8 cellular contexts compared by ENCODE assay signal in the genomic region with DNA sequence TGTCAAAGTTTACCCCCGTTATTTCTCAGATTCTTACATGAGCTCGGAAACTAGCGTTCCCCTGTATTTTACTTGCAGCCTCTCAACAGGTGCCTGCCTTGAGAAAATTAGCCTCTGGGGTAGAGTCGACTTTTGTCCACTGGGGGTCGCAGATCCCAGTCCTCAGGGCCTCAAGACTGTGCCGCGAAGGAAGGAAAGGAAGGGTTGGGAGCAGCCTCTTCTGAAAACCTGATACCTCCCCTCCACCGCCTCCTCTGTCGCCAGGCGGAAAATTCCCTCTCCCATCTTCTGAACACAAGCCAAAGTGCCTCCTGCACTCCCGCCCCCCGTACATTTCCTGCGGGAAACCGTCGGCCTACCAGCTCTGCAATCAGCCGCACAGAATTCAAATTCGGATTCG. TPM values are rescaled to one million over a fixed set of nuclear protein-coding genes. Genes with fewer than 3 reads are reported as not detected.
DNase-seq lines count a peak whose midpoint lies in the region; ATAC-seq, FAIRE-seq and TF ChIP-seq lines count a peak whose summit lies in the region.

No MANE protein-coding gene starts in this region.

- H3K4me1 Mint-ChIP-seq in activated T-cell treated with anti-CD3 and anti-CD28 coated beads, Interleukin-2, amount 50 U/mL, for 24 hours (ENCODE audit: low read depth): peaks cover 28% of the 10 kb centered on the region
- H3K4me1 Mint-ChIP-seq in naive B cell: peaks cover 16 to 19% (median 16%) of the 10 kb centered on the region in 3 donors

- DNase-seq in A549 (ENCODE audit: low read depth in 1 of 2, low spot score in 1 of 2): peak; percentile 67 to 81
- peak; percentile 30 for DNase-seq in GM12892 (ENCODE audit: insufficient read length)
- peak; percentile 74 for DNase-seq in HK-2 (ENCODE audit: unreplicated experiment)
- DNase-seq in NCI-H748 (lab: John Stamatoyannopoulos, UW; ENCODE audit: unreplicated experiment): peak; percentile 84
- DNase-seq in activated T-cell treated with anti-CD3 and anti-CD28 coated beads, Interleukin-2, amount 50 U/mL, for 24 hours: peak; percentile 64
- DNase-seq in fibroblast of lung (ENCODE audit: low read depth in 2 of 2): peak; percentile 59 to 68
- peak; percentile 38 for DNase-seq in naive B cell
- peak in 34 of 49 donors; percentile 0 to 50 (median 10) for DNase-seq in substantia nigra (lab: John Stamatoyannopoulos, UW)

- H3K9ac ChIP-seq in fibroblast of lung (ENCODE audit: insufficient read depth, low read length): no peak overlapping the region

- no peak for TF ChIP-seq EP300 in A549 (IDR thresholded peaks at IDR 0.05)

- peak overlapping the region; percentile 63 for H3K4me3 ChIP-seq in A549
- H3K4me3 ChIP-seq in fibroblast of lung (replicated peaks in 1 of 4; ENCODE audit: control extremely low read depth in 1 of 4, insufficient read depth in 1 of 4, low read depth in 3 of 4, low read length in 4 of 4): peak overlapping the region; percentile 57 to 66 (median 62)

- TF ChIP-seq RAD21 in A549 (conservative IDR thresholded peaks at IDR 0.05 in 1 of 2, IDR thresholded peaks at IDR 0.05 in 1 of 2): peak; percentile 14 to 38; a peak in 2 of 5 replicates

- H3K4me3 Mint-ChIP-seq in activated T-cell treated with anti-CD3 and anti-CD28 coated beads, Interleukin-2, amount 50 U/mL, for 24 hours: peak overlapping the region; percentile 84
- H3K4me3 Mint-ChIP-seq in naive B cell: peak overlapping the region; percentile 90 to 95 (median 95)

- no peaks in the 10 kb centered on the region for H4K20me1 ChIP-seq in fibroblast of lung (ENCODE audit: control insufficient read depth, extremely low read depth, insufficient read depth, low read length)

- no peaks in the 10 kb centered on the region for H3K27me3 ChIP-seq in fibroblast of lung (ENCODE audit: control insufficient read depth, insufficient read depth, low read length)

- H3K79me2 ChIP-seq in fibroblast of lung (ENCODE audit: control insufficient read depth, insufficient read depth, low read length): no peaks in the 10 kb centered on the region

- H2AFZ ChIP-seq in fibroblast of lung (ENCODE audit: low read length): peak overlapping the region; percentile 57

- peak overlapping the region; percentile 95 for H3K27ac Mint-ChIP-seq in activated T-cell treated with anti-CD3 and anti-CD28 coated beads, Interleukin-2, amount 50 U/mL, for 24 hours
- H3K27ac Mint-ChIP-seq in naive B cell: peak overlapping the region in 4 of 6 donors; percentile 44 to 94 (median 82)

- 4% methylated on average over 13 of the region's 18 CpGs for WGBS in A549 (ENCODE audit: missing lambda C conversion rate)

- H3K36me3 Mint-ChIP-seq in activated T-cell treated with anti-CD3 and anti-CD28 coated beads, Interleukin-2, amount 50 U/mL, for 24 hours (ENCODE audit: low read depth): peaks cover 13% of the 10 kb centered on the region
- H3K36me3 Mint-ChIP-seq in naive B cell: no peaks in the 10 kb centered on the region

- H3K4me2 ChIP-seq in A549 (peak overlapping the region; percentile 96), fibroblast of lung (ENCODE audit: extremely low read depth, insufficient read depth, low read length) (peak overlapping the region; percentile 44)

- CTCF ChIA-PET in A549 (lab: Yijun Ruan, JAX): interaction anchor here (1.0 to 3.3 kb wide), 3 partner anchors 9 to 73 kb away, joined by 4 to 12 read pairs (median 10); no protein-coding TSS in a partner anchor

- no peaks in the 10 kb centered on the region for H3K9me3 Mint-ChIP-seq in activated T-cell treated with anti-CD3 and anti-CD28 coated beads, Interleukin-2, amount 50 U/mL, for 24 hours
- no peaks in the 10 kb centered on the region for H3K9me3 Mint-ChIP-seq in naive B cell

- H3K27ac ChIP-seq in A549: peak overlapping the region; percentile 68 to 90
- H3K27ac ChIP-seq in fibroblast of lung (ENCODE audit: insufficient read depth, low read length): no peak overlapping the region
- H3K27ac ChIP-seq in substantia nigra (ENCODE audit: low read depth, low read length, poor library complexity, severe bottlenecking): no peak overlapping the region

- POLR2A ChIA-PET in A549 (lab: Yijun Ruan, JAX): interaction anchor here (1.1 kb wide), 1 partner anchor 73 kb away, joined by 4 read pairs; no protein-coding TSS in a partner anchor

- ATAC-seq in A549: peak; percentile 83 to 88
- ATAC-seq in naive B cell (ENCODE audit: low read depth in 2 of 2): peak; percentile 53 to 55

- H3K36me3 ChIP-seq in fibroblast of lung (ENCODE audit: control insufficient read depth, insufficient read depth, low read length): no peaks in the 10 kb centered on the region

- H3K4me1 ChIP-seq in A549: 0 out of 3 replicates have a peak, but pooled peaks cover 2% of the 10 kb centered on the region
- H3K4me1 ChIP-seq in fibroblast of lung (ENCODE audit: control insufficient read depth, extremely low read depth, insufficient read depth, low read length): no peaks in the 10 kb centered on the region

- TF ChIP-seq POLR2A in A549 (IDR thresholded peaks at IDR 0.05; ENCODE audit: low read length) (no peak), GM12892 (IDR thresholded peaks at IDR 0.05; ENCODE audit: low read depth, low read length) (no peak)

- peak; percentile 51 for FAIRE-seq in A549 (lab: Jason Lieb, UNC)
- FAIRE-seq in GM12892 (lab: Jason Lieb, UNC): peak; percentile 38

- peak; percentile 50 for TF ChIP-seq CTCF in A549 (IDR thresholded peaks at IDR 0.05)
- peak; percentile 45 to 56 for TF ChIP-seq CTCF in fibroblast of lung (conservative IDR thresholded peaks at IDR 0.05 in 1 of 2, IDR thresholded peaks at IDR 0.05 in 1 of 2; ENCODE audit: low read depth in 1 of 2, low read length in 2 of 2)

- H3K9me3 ChIP-seq in A549 (no peaks in the 10 kb centered on the region), fibroblast of lung (ENCODE audit: control insufficient read depth, insufficient read depth, low read depth, low read length) (no peaks in the 10 kb centered on the region)

- peaks cover 34% of the 10 kb centered on the region for H3K27me3 Mint-ChIP-seq in activated T-cell treated with anti-CD3 and anti-CD28 coated beads, Interleukin-2, amount 50 U/mL, for 24 hours
- H3K27me3 Mint-ChIP-seq in naive B cell: no peaks in the 10 kb centered on the region

TF ChIP-seq in A549, 52 proteins besides CTCF, POLR2A, EP300 and RAD21:
- TF ChIP-seq EHF (CRISPR knock-in tag; IDR thresholded peaks at IDR 0.05) (no peak), SMC3 (IDR thresholded peaks at IDR 0.05) (0 out of 3 replicates have a peak, but pooled peaks have one; percentile 21)

RNA-seq across cellular contexts. Expression of a gene that starts 44.4 kb away (rescaled TPM):
- polyA plus RNA-seq in A549 (2011; rRNA removed) (8.4 and 12.2 TPM in 2 replicates), A549 (2017; fragmentation: RNase III; extraction: RNeasy Plus Mini Kit Qiagen cat#74134 plus additional on column Dnase treatment) (5.3 to 8.0 TPM (median 6.5 TPM) in 3 replicates), fibroblast of lung (10.0 and 12.0 TPM in 2 replicates), naive B cell (ENCODE audit: low read depth in 6 of 6) (10 to 100 TPM; 12.4 to 38.5 (median 18.1) TPM)
- polyA plus RNA-seq in A549 (2012; cell fraction: cytosol; rRNA removed): 4.3 TPM in 2 replicates
- polyA plus RNA-seq in A549 (2012; cell fraction: nucleus; rRNA removed): 2.2 and 3.3 TPM in 2 replicates
- polyA minus RNA-seq in A549 (2011; rRNA and poly(A)+ RNA removed): 1.1 and 1.2 TPM in 2 replicates
- polyA plus RNA-seq in GM12892 (2012; ENCODE audit: missing spikeins): 7.6 TPM
- total RNA-seq in fibroblast of lung: 1.5 and 3.1 TPM in 2 replicates
- 6.0 and 6.8 TPM in 2 replicates for polyA plus RNA-seq in fibroblast of lung (2012)
- not detected in 2 replicates for polyA minus RNA-seq in fibroblast of lung (ENCODE audit: low replicate concordance)

Comparison
In these comparisons a context has a peak if more than half of its experiments do, and no peak if none do; other contexts are left out.
1. DNase-seq: peak in every context shown above with its lines; median percentile 84 in NCI-H748; 74 in A549; 74 in HK-2; 64 in activated T-cell treated with anti-CD3 and anti-CD28 coated beads, Interleukin-2, amount 50 U/mL, for 24 hours; 64 in fibroblast of lung; 38 in naive B cell; 30 in GM12892; 10 in substantia nigra.
2. H3K27ac ChIP-seq: peak in A549 (2 of 2); none in fibroblast of lung (single experiment) and substantia nigra (single experiment).